ENCODE assay signal across 10 cellular contexts in genomic region chr2:232927793-232928563, GRCh38. TPM values are rescaled to one million over a fixed set of nuclear protein-coding genes. Genes with fewer than 3 reads are reported as not detected.
A peak's percentile ranks its signal among the peaks of the same experiment; 100 is the strongest.
DNase-seq lines count a peak whose midpoint lies in the region; ATAC-seq and TF ChIP-seq lines count a peak whose summit lies in the region.
"Had no signal": no experiment of that assay in that cellular context is flagged by ENCODE, and none has a peak within 500 bp of the region (broad histone marks: within the 10 kb centered on the region; RNA-seq: fewer than 3 reads in every experiment).

No MANE protein-coding gene starts in this region.

- H3K4me1 ChIP-seq in mesodermal cell (ENCODE audit: control insufficient read depth, insufficient read depth, low read length, poor library complexity, severe bottlenecking): no peaks in the 10 kb centered on the region

- in situ Hi-C loops in T47D (cut with HindIII; ENCODE audit: low pct_unique_long_range_greater_than_20kb, low sequenced_read_pairs): no loop called here

- no peak overlapping the region for H3K27ac Mint-ChIP-seq in HFFc6

- H3K27ac ChIP-seq in mesodermal cell (ENCODE audit: low read depth, low read length, severe bottlenecking): no peak overlapping the region

- peak overlapping the region; percentile 26 for H3K4me3 ChIP-seq in mesodermal cell (ENCODE audit: extremely low read depth, insufficient read depth, low read length, poor library complexity, severe bottlenecking)

- H3K36me3 ChIP-seq in mesodermal cell (ENCODE audit: control insufficient read depth, insufficient read depth, low read length): no peaks in the 10 kb centered on the region

- TF ChIP-seq CTCF in HFFc6 (IDR thresholded peaks at IDR 0.05): no peak

- peaks cover 56% of the 10 kb centered on the region for H3K27me3 Mint-ChIP-seq in HFFc6 (ENCODE audit: insufficient read depth)

- intact Hi-C loops in posterior vena cava (cut with DNase I): no loop called here

- H3K4me1 Mint-ChIP-seq in HFFc6 (ENCODE audit: low read depth): no peaks in the 10 kb centered on the region

- H3K9me3 Mint-ChIP-seq in HFFc6: no peaks in the 10 kb centered on the region

- 0% methylated on average over 60 to 101 of the region's 115 CpGs for WGBS in mesodermal cell (ENCODE audit: insufficient coverage in 2 of 2), 2 experiments

- H3K9me3 ChIP-seq in mesodermal cell (ENCODE audit: control insufficient read depth, low read length): no peaks in the 10 kb centered on the region

- no peaks in the 10 kb centered on the region; the same call in 1 of the 2 replicates for H3K36me3 Mint-ChIP-seq in HFFc6 (ENCODE audit: low read depth)

- H3K4me3 Mint-ChIP-seq in HFFc6: no peak overlapping the region

- ATAC-seq in GM21447 (IDR thresholded peaks at IDR 0.05; ENCODE audit: unreplicated experiment): no peak

- peak; percentile 17 for DNase-seq in stimulated activated CD4-positive, alpha-beta T cell treated with anti-CD3 and anti-CD28 coated beads, Interleukin-4, amount 100 ng/mL, for 1 hour
- DNase-seq in stimulated activated CD4-positive, alpha-beta T cell treated with anti-CD3 and anti-CD28 coated beads, Interleukin-4, amount 100 ng/mL, for 24 hours: no peak
- DNase-seq in T47D (ENCODE audit: low read depth in 1 of 2, low spot score in 1 of 2) (peak; percentile 33 to 56), MV-4-11 (lab: John Stamatoyannopoulos, UW) (no peak), posterior vena cava (ENCODE audit: low spot score) (no peak), HFFc6 (no peak)
- DNase-seq: DND-41, occipital lobe had no signal

RNA-seq across cellular contexts. Expression of gene SNORC, which starts 57.9 kb away (rescaled TPM):
- 2.5 TPM for polyA plus RNA-seq in mesodermal cell (2013, experiment 1 of 2)
- 0.86 TPM for polyA plus RNA-seq in mesodermal cell (2013, experiment 2 of 2)
- under 1 TPM; 0.79 to 1.00 TPM for total RNA-seq in posterior vena cava
- total RNA-seq in HFFc6 (2021; fragmentation: NEBNext Ultra II Directional; extraction: Animal tissue kit (Norgen Biotek cat#: 25700)): 1 to 10 TPM in 1 of 6 experiments, under 1 TPM in 5; 0.55 to 1.2 (median 0.67) TPM

Comparison
In these comparisons a context has a peak if more than half of its experiments do, and no peak if none do; other contexts are left out.
1. DNase-seq: peak in stimulated activated CD4-positive, alpha-beta T cell treated with anti-CD3 and anti-CD28 coated beads, Interleukin-4, amount 100 ng/mL, for 1 hour (single experiment) and T47D (2 of 2); none in stimulated activated CD4-positive, alpha-beta T cell treated with anti-CD3 and anti-CD28 coated beads, Interleukin-4, amount 100 ng/mL, for 24 hours (single experiment), MV-4-11 (single experiment), posterior vena cava (single experiment) and HFFc6 (single experiment).